11 cellular contexts compared by ENCODE assay signal in genomic region chr1:12339861-12340557, GRCh38.
DNase-seq lines count a peak whose midpoint lies in the region; ATAC-seq and TF ChIP-seq lines count a peak whose summit lies in the region.
"Had no signal": no experiment of that assay in that cellular context is flagged by ENCODE, and none has a peak within 500 bp of the region (broad histone marks: within the 10 kb centered on the region; RNA-seq: fewer than 3 reads in every experiment).

No MANE protein-coding gene starts in this region.

- no peaks in the 10 kb centered on the region for H4K20me1 ChIP-seq in SK-N-SH (ENCODE audit: insufficient read depth)

- peak in 1 of 2 experiments; percentile 46; a peak in 1 of 4 replicates for TF ChIP-seq EP300 in SK-N-SH (IDR thresholded peaks at IDR 0.05; ENCODE audit: borderline replicate concordance in 1 of 2, low read depth in 1 of 2, low read length in 1 of 2)

- no peak overlapping the region for H3K9ac ChIP-seq in SK-N-SH

- no peaks in the 10 kb centered on the region for H3K9me3 ChIP-seq in CD4-positive, alpha-beta T cell (ENCODE audit: control insufficient read depth, low read length)
- H3K9me3 ChIP-seq in SK-N-SH (no peaks in the 10 kb centered on the region), aorta (ENCODE audit: control insufficient read depth, low read length) (no peaks in the 10 kb centered on the region)

- no peak overlapping the region for H3K4me3 Mint-ChIP-seq in CD4-positive, alpha-beta T cell
- H3K4me3 Mint-ChIP-seq: central memory CD8-positive, alpha-beta T cell had no signal

- H3K9me3 Mint-ChIP-seq in CD4-positive, alpha-beta T cell = no peaks in the 10 kb centered on the region
- H3K9me3 Mint-ChIP-seq: central memory CD8-positive, alpha-beta T cell had no signal

- no peak for TF ChIP-seq CTCF in CD4-positive, alpha-beta T cell (IDR thresholded peaks at IDR 0.05)
- no peak for TF ChIP-seq CTCF in SK-N-SH (IDR thresholded peaks at IDR 0.05)

- H3K36me3 Mint-ChIP-seq in CD4-positive, alpha-beta T cell (ENCODE audit: low read depth) = peaks cover 63% of the 10 kb centered on the region

- H3K4me1 ChIP-seq in SK-N-SH (ENCODE audit: control insufficient read depth in 1 of 2, insufficient read depth in 2 of 2, low read depth in 1 of 2, low read length in 1 of 2) = peaks cover 0 to 38% of the 10 kb centered on the region in 2 experiments; a peak in 2 of 4 replicates
- H3K4me1 ChIP-seq in aorta (ENCODE audit: control insufficient read depth in 1 of 2, insufficient read depth in 2 of 2, low read length in 2 of 2) = peaks cover 3 to 23% of the 10 kb centered on the region in 2 donors

- no peak overlapping the region for H3K4me2 ChIP-seq in SK-N-SH

- CTCF ChIA-PET in CD4-positive, alpha-beta T cell (lab: Charles Lee) = interaction anchor here (0.6 to 1.9 kb wide), 3 partner anchors 47 to 280 kb away, joined by 3 to 4 read pairs (median 3); no protein-coding TSS in a partner anchor
- CTCF ChIA-PET in SK-N-SH (lab: Yijun Ruan, JAX) = interaction anchor here (0.7 to 5.1 kb wide), 15 partner anchors 12 to 319 kb away, joined by 3 to 31 read pairs (median 3); partner anchors contain the start of gene DHRS3

- intact Hi-C loops in CD4-positive, alpha-beta T cell (cut with DNase I, micrococcal nuclease) = loop anchor here in 1 of 2 experiments (10.0 kb wide), 1 partner anchor 275 kb away; the partner anchor contains the start of gene DHRS3
- intact Hi-C loops in aorta (cut with DNase I) = no loop called here

- no peaks in the 10 kb centered on the region for H3K79me2 ChIP-seq in SK-N-SH (ENCODE audit: insufficient read depth)

- WGBS in SK-N-SH (ENCODE audit: low lambda C conversion rate) = 56% methylated on average over 4 of the region's 4 CpGs
- 49 to 58% methylated on average over 4 of the region's 4 CpGs for whole genome bisulfite sequencing in aorta, 2 donors

- H3K27ac ChIP-seq in CD4-positive, alpha-beta T cell (ENCODE audit: low read depth, low read length) = no peak overlapping the region
- H3K27ac ChIP-seq in SK-N-SH (ENCODE audit: low read depth in 2 of 2, low read length in 1 of 2) (peak overlapping the region in 1 of 2 experiments; percentile 96; a peak in 2 of 4 replicates), aorta (ENCODE audit: low read depth in 1 of 2, low read length in 2 of 2) (peak overlapping the region in 1 of 2 donors; percentile 39)

- no peak overlapping the region for H3K4me3 ChIP-seq in SK-N-SH (ENCODE audit: low read depth in 2 of 2, low read length in 1 of 2)
- H3K4me3 ChIP-seq in aorta (ENCODE audit: low read length in 2 of 2) = no peak overlapping the region

- ATAC-seq in CD4-positive, alpha-beta T cell (ENCODE audit: poor library complexity) = no peak
- ATAC-seq in HG02588 (IDR thresholded peaks at IDR 0.05; ENCODE audit: unreplicated experiment) = no peak
- no peak for ATAC-seq in aorta (ENCODE audit: low FRiP score)

- peak overlapping the region; percentile 71 for H3K27ac Mint-ChIP-seq in CD4-positive, alpha-beta T cell

- H3K9me2 ChIP-seq in SK-N-SH = no peaks in the 10 kb centered on the region

- peaks cover 53% of the 10 kb centered on the region for H3K4me1 Mint-ChIP-seq in CD4-positive, alpha-beta T cell (ENCODE audit: low read depth)

- H3K27me3 ChIP-seq in CD4-positive, alpha-beta T cell (ENCODE audit: control insufficient read depth, insufficient read depth, low read length) = no peaks in the 10 kb centered on the region
- H3K27me3 ChIP-seq in SK-N-SH (ENCODE audit: insufficient read depth) (no peaks in the 10 kb centered on the region), aorta (ENCODE audit: control insufficient read depth in 1 of 2, insufficient read depth in 2 of 2, low read length in 1 of 2) (no peaks in the 10 kb centered on the region)

- H3F3A ChIP-seq in SK-N-SH (replicated peaks; ENCODE audit: insufficient read depth) = no peaks in the 10 kb centered on the region

- POLR2A ChIA-PET in CD4-positive, alpha-beta T cell (lab: Charles Lee) = interaction anchor here (1.5 kb wide), 1 partner anchor 280 kb away, joined by 4 read pairs; no protein-coding TSS in a partner anchor
- POLR2A ChIA-PET in SK-N-SH (lab: Yijun Ruan, JAX) = interaction anchor here (0.9 to 1.4 kb wide), 4 partner anchors 12 to 256 kb away, joined by 3 to 5 read pairs (median 4); no protein-coding TSS in a partner anchor

- DNase-seq in CD4-positive, alpha-beta T cell = no peak
- peak; percentile 48 for DNase-seq in NCI-H1694 (lab: John Stamatoyannopoulos, UW)
- DNase-seq in SK-N-SH = peak; percentile 61
- DNase-seq in inferior parietal cortex (ENCODE audit: extremely low spot score) = peak; percentile 44
- no peak for DNase-seq in activated CD4-positive, CD25-positive, alpha-beta regulatory T cell (lab: John Stamatoyannopoulos, UW)
- DNase-seq in activated effector memory CD4-positive, alpha-beta T cell treated with Interleukin-2 at 50 U/mL for 16 hours = no peak
- no peak for DNase-seq in aorta
- DNase-seq: activated gamma-delta T cell, SHP77 treated with DMSO at 0.1 percent for 48 hours had no signal

- H3K36me3 ChIP-seq in SK-N-SH (replicated peaks in 1 of 2; ENCODE audit: control insufficient read depth in 1 of 2, insufficient read depth in 2 of 2, low read length in 1 of 2) (peaks cover 41 to 49% of the 10 kb centered on the region in 2 experiments), aorta (ENCODE audit: control insufficient read depth in 1 of 2, insufficient read depth in 2 of 2, low read length in 1 of 2) (peaks cover 0 to 2% of the 10 kb centered on the region in 2 donors)

- no peak; the same call in 1 of the 2 replicates for TF ChIP-seq RAD21 in SK-N-SH (IDR thresholded peaks at IDR 0.05; ENCODE audit: low read length)

- H3K27me3 Mint-ChIP-seq in CD4-positive, alpha-beta T cell = no peaks in the 10 kb centered on the region
- H3K27me3 Mint-ChIP-seq: central memory CD8-positive, alpha-beta T cell had no signal

- H2AFZ ChIP-seq in SK-N-SH (ENCODE audit: low read depth) = no peak overlapping the region

TF ChIP-seq in SK-N-SH, 30 proteins besides CTCF, POLR2A, EP300 and RAD21 (continues in another document):
- no peak for TF ChIP-seq MEF2A (IDR thresholded peaks at IDR 0.05; ENCODE audit: borderline replicate concordance, low read depth)
- peak; percentile 78 for TF ChIP-seq RCOR1 (IDR thresholded peaks at IDR 0.05; ENCODE audit: low read length)
- no peak for TF ChIP-seq MXI1 (IDR thresholded peaks at IDR 0.05; ENCODE audit: low read depth, low read length)
- TF ChIP-seq TCF12 (IDR thresholded peaks at IDR 0.05) = 0 out of 2 replicates have a peak, but pooled peaks have one; percentile 6
- TF ChIP-seq YY1 (IDR thresholded peaks at IDR 0.05; ENCODE audit: low read depth) = no peak
- TF ChIP-seq RXRA (IDR thresholded peaks at IDR 0.05; ENCODE audit: borderline replicate concordance, low read depth) = no peak
- no peak for TF ChIP-seq TEAD4 (IDR thresholded peaks at IDR 0.05; ENCODE audit: borderline replicate concordance, insufficient read depth)
- no peak for TF ChIP-seq MAX (IDR thresholded peaks at IDR 0.05; ENCODE audit: low read depth)
- no peak for TF ChIP-seq PBX3 (IDR thresholded peaks at IDR 0.05)
- TF ChIP-seq GATA2 (CRISPR knock-in tag; IDR thresholded peaks at IDR 0.05) = peak; percentile 58
- TF ChIP-seq IRF3 (IDR thresholded peaks at IDR 0.05; ENCODE audit: low read depth, low read length) = no peak
- no peak for TF ChIP-seq USF2 (IDR thresholded peaks at IDR 0.05; ENCODE audit: borderline replicate concordance, low read depth, low read length)
- TF ChIP-seq EZH2phosphoT487 (IDR thresholded peaks at IDR 0.05; ENCODE audit: borderline replicate concordance, low read depth) = no peak
- TF ChIP-seq ELF1 (IDR thresholded peaks at IDR 0.05) = no peak
- TF ChIP-seq NFIC (IDR thresholded peaks at IDR 0.05; ENCODE audit: borderline replicate concordance) = no peak
- TF ChIP-seq NRF1 (IDR thresholded peaks at IDR 0.05; ENCODE audit: low read depth, low read length) = no peak
- TF ChIP-seq TAF1 (IDR thresholded peaks at IDR 0.05; ENCODE audit: borderline replicate concordance, low read depth, low read length) = no peak
- TF ChIP-seq SIN3A (IDR thresholded peaks at IDR 0.05; ENCODE audit: borderline replicate concordance, low read depth, low read length) = no peak
- no peak for TF ChIP-seq FOXJ3 (CRISPR knock-in tag; IDR thresholded peaks at IDR 0.05)
- peak; percentile 46 for TF ChIP-seq CHD2 (IDR thresholded peaks at IDR 0.05; ENCODE audit: low read length, partially characterized antibody)
- TF ChIP-seq FOSL2 (IDR thresholded peaks at IDR 0.05; ENCODE audit: borderline replicate concordance, low read depth) = no peak

Comparison
In these comparisons a context has a peak if more than half of its experiments do, and no peak if none do; other contexts are left out.
1. DNase-seq: peak in NCI-H1694 (single experiment), SK-N-SH (single experiment) and inferior parietal cortex (single experiment); none in CD4-positive, alpha-beta T cell (0 of 10), activated CD4-positive, CD25-positive, alpha-beta regulatory T cell (0 of 4), activated effector memory CD4-positive, alpha-beta T cell treated with Interleukin-2 at 50 U/mL for 16 hours (single experiment) and aorta (0 of 2).